ENCODE assay signal across 14 cellular contexts in the genomic region with DNA sequence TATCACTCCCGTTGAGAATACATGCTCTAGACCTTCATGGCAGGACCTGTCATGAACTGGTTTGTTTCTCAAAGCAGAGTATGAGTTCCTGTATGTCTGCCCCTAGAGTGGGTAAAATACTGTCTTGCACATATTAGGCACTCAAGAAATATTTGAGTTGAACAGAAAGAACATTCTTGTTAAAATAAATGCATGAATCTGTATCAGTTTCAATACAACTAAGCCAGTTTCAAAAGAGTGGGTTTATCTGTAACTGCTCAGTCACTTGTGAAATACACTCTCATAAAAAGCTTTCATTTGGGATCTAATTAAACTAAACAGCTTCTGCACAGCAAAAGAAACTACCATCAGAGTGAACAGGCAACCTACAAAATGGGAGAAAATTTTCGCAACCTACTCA.
DNase-seq lines count a peak whose midpoint lies in the region; ATAC-seq and TF ChIP-seq lines count a peak whose summit lies in the region.
"Had no signal": no experiment of that assay in that cellular context is flagged by ENCODE, and none has a peak within 500 bp of the region (broad histone marks: within the 10 kb centered on the region; RNA-seq: fewer than 3 reads in every experiment).

No MANE protein-coding gene starts in this region.

- H3K36me3 Mint-ChIP-seq in activated CD8-positive, alpha-beta T cell treated with anti-CD3 and anti-CD28 coated beads for 36 hours (ENCODE audit: low read depth): no peaks in the 10 kb centered on the region
- H3K36me3 Mint-ChIP-seq in activated CD8-positive, alpha-beta T cell treated with anti-CD3 and anti-CD28 coated beads, Interleukin-2, amount 10 ng/mL, durations not matched to agents 7 days and 5 days (ENCODE audit: low read depth): no peaks in the 10 kb centered on the region
- no peaks in the 10 kb centered on the region for H3K36me3 Mint-ChIP-seq in stimulated activated effector memory CD8-positive, alpha-beta T cell treated with anti-CD3 and anti-CD28 coated beads, Interleukin-12 subunit alpha, Interleukin-12 subunit beta, amount 100 ng/mL, for 72 hours

- 80 to 88% methylated on average over 1 to 2 of the region's 2 CpGs for WGBS in gastroesophageal sphincter (ENCODE audit: low coverage in 1 of 2), 2 donors

- TF ChIP-seq CTCF in activated CD8-positive, alpha-beta T cell treated with anti-CD3 and anti-CD28 coated beads for 36 hours (IDR thresholded peaks at IDR 0.05): no peak
- no peak for TF ChIP-seq CTCF in gastroesophageal sphincter (IDR thresholded peaks at IDR 0.05)

- no peak overlapping the region for H3K4me3 ChIP-seq in gastroesophageal sphincter
- H3K4me3 ChIP-seq: A549, cardiac muscle cell had no signal

- no peaks in the 10 kb centered on the region for H3K36me3 ChIP-seq in gastroesophageal sphincter
- H3K36me3 ChIP-seq: cardiac muscle cell had no signal

- TF ChIP-seq POLR2A in gastroesophageal sphincter (IDR thresholded peaks at IDR 0.05): no peak

- H3K9me3 Mint-ChIP-seq in activated CD8-positive, alpha-beta T cell treated with anti-CD3 and anti-CD28 coated beads for 36 hours: no peaks in the 10 kb centered on the region
- no peaks in the 10 kb centered on the region for H3K9me3 Mint-ChIP-seq in activated CD8-positive, alpha-beta T cell treated with anti-CD3 and anti-CD28 coated beads, Interleukin-2, amount 10 ng/mL, durations not matched to agents 7 days and 5 days (ENCODE audit: insufficient read depth)
- H3K9me3 Mint-ChIP-seq in stimulated activated effector memory CD8-positive, alpha-beta T cell treated with anti-CD3 and anti-CD28 coated beads, Interleukin-12 subunit alpha, Interleukin-12 subunit beta, amount 100 ng/mL, for 72 hours: no peaks in the 10 kb centered on the region

- H3K27me3 ChIP-seq in gastroesophageal sphincter: no peaks in the 10 kb centered on the region
- H3K27me3 ChIP-seq: cardiac muscle cell had no signal

- no peak for DNase-seq in activated CD8-positive, alpha-beta T cell treated with anti-CD3 and anti-CD28 coated beads for 36 hours
- DNase-seq in activated CD8-positive, alpha-beta T cell treated with anti-CD3 and anti-CD28 coated beads, Interleukin-2, amount 10 ng/mL, durations not matched to agents 7 days and 5 days: no peak
- DNase-seq in stimulated activated effector memory CD8-positive, alpha-beta T cell treated with anti-CD3 and anti-CD28 coated beads, Interleukin-12 subunit alpha, Interleukin-12 subunit beta, amount 100 ng/mL, for 72 hours (ENCODE audit: low spot score in 2 of 2): no peak
- DNase-seq in DMS153 treated with DMSO at 0.1 percent for 48 hours (lab: John Stamatoyannopoulos, UW; ENCODE audit: unreplicated experiment) (no peak), NCI-H1048 (lab: John Stamatoyannopoulos, UW) (no peak)
- DNase-seq: activated effector memory CD4-positive, alpha-beta T cell treated with anti-CD3 and anti-CD28 coated beads, Interleukin-2, amount 50 U/mL, for 16 hours; DMS153; NCI-H187 had no signal

- H3K4me1 ChIP-seq in gastroesophageal sphincter: no peaks in the 10 kb centered on the region
- H3K4me1 ChIP-seq: A549 had no signal

- CTCF ChIA-PET in activated CD8-positive, alpha-beta T cell treated with anti-CD3 and anti-CD28 coated beads for 36 hours (lab: Charles Lee): no interaction called here
- CTCF ChIA-PET in activated CD8-positive, alpha-beta T cell treated with anti-CD3 and anti-CD28 coated beads, Interleukin-2, amount 10 ng/mL, durations not matched to agents 7 days and 5 days (lab: Charles Lee): no interaction called here

- H3K27ac Mint-ChIP-seq in activated CD8-positive, alpha-beta T cell treated with anti-CD3 and anti-CD28 coated beads for 36 hours: no peak overlapping the region
- H3K27ac Mint-ChIP-seq in activated CD8-positive, alpha-beta T cell treated with anti-CD3 and anti-CD28 coated beads, Interleukin-2, amount 10 ng/mL, durations not matched to agents 7 days and 5 days: no peak overlapping the region
- H3K27ac Mint-ChIP-seq in stimulated activated effector memory CD8-positive, alpha-beta T cell treated with anti-CD3 and anti-CD28 coated beads, Interleukin-12 subunit alpha, Interleukin-12 subunit beta, amount 100 ng/mL, for 72 hours: peak overlapping the region; percentile 72

- TF ChIP-seq EP300 in gastroesophageal sphincter (IDR thresholded peaks at IDR 0.05): no peak

- no peak overlapping the region for H3K4me3 Mint-ChIP-seq in activated CD8-positive, alpha-beta T cell treated with anti-CD3 and anti-CD28 coated beads for 36 hours
- no peak overlapping the region for H3K4me3 Mint-ChIP-seq in activated CD8-positive, alpha-beta T cell treated with anti-CD3 and anti-CD28 coated beads, Interleukin-2, amount 10 ng/mL, durations not matched to agents 7 days and 5 days
- no peak overlapping the region for H3K4me3 Mint-ChIP-seq in stimulated activated effector memory CD8-positive, alpha-beta T cell treated with anti-CD3 and anti-CD28 coated beads, Interleukin-12 subunit alpha, Interleukin-12 subunit beta, amount 100 ng/mL, for 72 hours

- peaks cover 5% of the 10 kb centered on the region for H3K27me3 Mint-ChIP-seq in activated CD8-positive, alpha-beta T cell treated with anti-CD3 and anti-CD28 coated beads for 36 hours
- H3K27me3 Mint-ChIP-seq in activated CD8-positive, alpha-beta T cell treated with anti-CD3 and anti-CD28 coated beads, Interleukin-2, amount 10 ng/mL, durations not matched to agents 7 days and 5 days (ENCODE audit: low read depth): peaks cover 10% of the 10 kb centered on the region

- POLR2A ChIA-PET in activated CD8-positive, alpha-beta T cell treated with anti-CD3 and anti-CD28 coated beads for 36 hours (lab: Charles Lee): interaction anchor here (1.1 kb wide), 1 partner anchor 9 kb away, joined by 3 read pairs; no protein-coding TSS in a partner anchor
- POLR2A ChIA-PET in activated CD8-positive, alpha-beta T cell treated with anti-CD3 and anti-CD28 coated beads, Interleukin-2, amount 10 ng/mL, durations not matched to agents 7 days and 5 days (lab: Charles Lee): no interaction called here

- peak; percentile 49 for ATAC-seq in activated CD8-positive, alpha-beta T cell treated with anti-CD3 and anti-CD28 coated beads for 36 hours
- no peak for ATAC-seq in activated CD8-positive, alpha-beta T cell treated with anti-CD3 and anti-CD28 coated beads, Interleukin-2, amount 10 ng/mL, durations not matched to agents 7 days and 5 days
- peak; percentile 89 for ATAC-seq in GM21576 (IDR thresholded peaks at IDR 0.05; ENCODE audit: unreplicated experiment)
- ATAC-seq in HG03095 (IDR thresholded peaks at IDR 0.05; ENCODE audit: unreplicated experiment): peak; percentile 87
- ATAC-seq in stimulated activated effector memory CD8-positive, alpha-beta T cell treated with anti-CD3 and anti-CD28 coated beads, Interleukin-12 subunit alpha, Interleukin-12 subunit beta, amount 100 ng/mL, for 72 hours: peak; percentile 90
- no peak for ATAC-seq in gastroesophageal sphincter
- ATAC-seq: esophagus mucosa had no signal

- H3K4me1 Mint-ChIP-seq in activated CD8-positive, alpha-beta T cell treated with anti-CD3 and anti-CD28 coated beads for 36 hours (ENCODE audit: low read depth): peaks cover 8% of the 10 kb centered on the region
- peaks cover 2% of the 10 kb centered on the region for H3K4me1 Mint-ChIP-seq in activated CD8-positive, alpha-beta T cell treated with anti-CD3 and anti-CD28 coated beads, Interleukin-2, amount 10 ng/mL, durations not matched to agents 7 days and 5 days (ENCODE audit: low read depth)
- peaks cover 8% of the 10 kb centered on the region for H3K4me1 Mint-ChIP-seq in stimulated activated effector memory CD8-positive, alpha-beta T cell treated with anti-CD3 and anti-CD28 coated beads, Interleukin-12 subunit alpha, Interleukin-12 subunit beta, amount 100 ng/mL, for 72 hours

- no peak overlapping the region for H3K27ac ChIP-seq in gastroesophageal sphincter
- H3K27ac ChIP-seq: A549, cardiac muscle cell had no signal

- H3K9me3 ChIP-seq in gastroesophageal sphincter: peaks cover 0 to 4% (median 0%) of the 10 kb centered on the region in 3 donors
- H3K9me3 ChIP-seq: A549 had no signal

- intact Hi-C loops in activated CD8-positive, alpha-beta T cell treated with anti-CD3 and anti-CD28 coated beads for 36 hours (cut with micrococcal nuclease): no loop called here

Comparison
In these comparisons a context has a peak if more than half of its experiments do, and no peak if none do; other contexts are left out.
1. ATAC-seq: peak in activated CD8-positive, alpha-beta T cell treated with anti-CD3 and anti-CD28 coated beads for 36 hours (single experiment), GM21576 (single experiment), HG03095 (single experiment) and stimulated activated effector memory CD8-positive, alpha-beta T cell treated with anti-CD3 and anti-CD28 coated beads, Interleukin-12 subunit alpha, Interleukin-12 subunit beta, amount 100 ng/mL, for 72 hours (single experiment); none in activated CD8-positive, alpha-beta T cell treated with anti-CD3 and anti-CD28 coated beads, Interleukin-2, amount 10 ng/mL, durations not matched to agents 7 days and 5 days (single experiment) and gastroesophageal sphincter (single experiment).